ENCODE assay signal across 8 cellular contexts in genomic region chr17:6752068-6752909, GRCh38. TPM values are rescaled to one million over a fixed set of nuclear protein-coding genes. Genes with fewer than 3 reads are reported as not detected.
DNase-seq lines count a peak whose midpoint lies in the region; ATAC-seq and TF ChIP-seq lines count a peak whose summit lies in the region.

No MANE protein-coding gene starts in this region.

- peak overlapping the region; percentile 31 for H3K27ac Mint-ChIP-seq in activated CD4-positive, alpha-beta T cell treated with anti-CD3 and anti-CD28 coated beads, Interleukin-2, amount 10 ng/mL, durations not matched to agents 24 days and 14 days
- peak overlapping the region; percentile 64 for H3K27ac Mint-ChIP-seq in activated T-helper 1 cell treated with anti-CD3 and anti-CD28 coated beads, Interleukin-12 subunit alpha, Interleukin-12 subunit beta, Interleukin-2, Interleukin-4 antibody, amounts not matched to agents 30 ng/mL and 10 ng/mL and 1 ng/mL, durations not matched to agents 14 hours and 24 hours and 36 hours

- ATAC-seq in heart left ventricle (peak; percentile 15 to 79 (median 64)), HG03175 (IDR thresholded peaks at IDR 0.05; ENCODE audit: unreplicated experiment) (no peak)

- H3K27me3 Mint-ChIP-seq in activated CD4-positive, alpha-beta T cell treated with anti-CD3 and anti-CD28 coated beads, Interleukin-2, amount 10 ng/mL, durations not matched to agents 24 days and 14 days = peaks cover 21% of the 10 kb centered on the region
- peaks cover 9% of the 10 kb centered on the region for H3K27me3 Mint-ChIP-seq in activated T-helper 1 cell treated with anti-CD3 and anti-CD28 coated beads, Interleukin-12 subunit alpha, Interleukin-12 subunit beta, Interleukin-2, Interleukin-4 antibody, amounts not matched to agents 30 ng/mL and 10 ng/mL and 1 ng/mL, durations not matched to agents 14 hours and 24 hours and 36 hours (ENCODE audit: insufficient read depth)

- no peaks in the 10 kb centered on the region for H3K9me3 ChIP-seq in heart left ventricle

- H3K4me1 Mint-ChIP-seq in activated CD4-positive, alpha-beta T cell treated with anti-CD3 and anti-CD28 coated beads, Interleukin-2, amount 10 ng/mL, durations not matched to agents 24 days and 14 days = peaks cover 32% of the 10 kb centered on the region
- H3K4me1 Mint-ChIP-seq in activated T-helper 1 cell treated with anti-CD3 and anti-CD28 coated beads, Interleukin-12 subunit alpha, Interleukin-12 subunit beta, Interleukin-2, Interleukin-4 antibody, amounts not matched to agents 30 ng/mL and 10 ng/mL and 1 ng/mL, durations not matched to agents 14 hours and 24 hours and 36 hours (ENCODE audit: low read depth) = peaks cover 45% of the 10 kb centered on the region

- H3K4me3 ChIP-seq in heart left ventricle = peak overlapping the region in 1 of 12 donors; percentile 0

- H3K36me3 ChIP-seq in heart left ventricle = no peaks in the 10 kb centered on the region

- no peak overlapping the region for H3K4me3 Mint-ChIP-seq in activated CD4-positive, alpha-beta T cell treated with anti-CD3 and anti-CD28 coated beads, Interleukin-2, amount 10 ng/mL, durations not matched to agents 24 days and 14 days
- H3K4me3 Mint-ChIP-seq in activated T-helper 1 cell treated with anti-CD3 and anti-CD28 coated beads, Interleukin-12 subunit alpha, Interleukin-12 subunit beta, Interleukin-2, Interleukin-4 antibody, amounts not matched to agents 30 ng/mL and 10 ng/mL and 1 ng/mL, durations not matched to agents 14 hours and 24 hours and 36 hours = no peak overlapping the region

- 36 to 44% (median 41%) methylated on average over 7 of the region's 7 CpGs for WGBS in heart left ventricle, 4 donors

- no peak for DNase-seq in activated CD4-positive, alpha-beta T cell treated with anti-CD3 and anti-CD28 coated beads, Interleukin-2, amount 10 ng/mL, durations not matched to agents 24 days and 14 days
- DNase-seq in activated CD4-positive, alpha-beta T cell treated with anti-CD3 and anti-CD28 coated beads for 4 hours = no peak
- DNase-seq in activated T-helper 1 cell treated with anti-CD3 and anti-CD28 coated beads, Interleukin-12 subunit alpha, Interleukin-12 subunit beta, Interleukin-2, Interleukin-4 antibody, amounts not matched to agents 30 ng/mL and 10 ng/mL and 1 ng/mL, durations not matched to agents 14 hours and 24 hours and 36 hours (ENCODE audit: low spot score) = no peak
- DNase-seq in heart left ventricle (peak in 4 of 5 donors; percentile 43 to 60 (median 46)), putamen (ENCODE audit: low spot score) (peak; percentile 19), NCI-H1105 treated with DMSO at 0.1 percent for 48 hours (lab: John Stamatoyannopoulos, UW) (no peak)
- no peak for DNase-seq in stimulated activated CD4-positive, alpha-beta T cell treated with anti-CD3 and anti-CD28 coated beads, Interleukin-4, amount 100 ng/mL, for 4 hours

- no peaks in the 10 kb centered on the region for H3K27me3 ChIP-seq in heart left ventricle

- peaks cover 0 to 60% (median 31%) of the 10 kb centered on the region in 12 donors for H3K4me1 ChIP-seq in heart left ventricle

- TF ChIP-seq CTCF in heart left ventricle (IDR thresholded peaks at IDR 0.05) = no peak

- intact Hi-C loops in activated CD4-positive, alpha-beta T cell treated with anti-CD3 and anti-CD28 coated beads, Interleukin-2, amount 10 ng/mL, durations not matched to agents 24 days and 14 days (cut with micrococcal nuclease) = loop anchor here (10.0 kb wide), 2 partner anchors 87 to 263 kb away; partner anchors contain the start of gene RNASEK
- intact Hi-C loops in activated T-helper 1 cell treated with anti-CD3 and anti-CD28 coated beads, Interleukin-12 subunit alpha, Interleukin-12 subunit beta, Interleukin-2, Interleukin-4 antibody, amounts not matched to agents 30 ng/mL and 10 ng/mL and 1 ng/mL, durations not matched to agents 14 hours and 24 hours and 36 hours (cut with micrococcal nuclease) = loop anchor here (10.0 kb wide), 1 partner anchor 1167 kb away; the partner anchor contains the start of gene NLRP1
- intact Hi-C loops in heart left ventricle (cut with DNase I) = loop anchor here in 5 of 10 donors (10.0 kb wide), 5 partner anchors 83 to 273 kb away; partner anchors contain the start of genes RNASEK (in 2 of the 5), BCL6B (in 1 of the 5) and TEKT1 (in 1 of the 5)

- no peak for TF ChIP-seq POLR2A in heart left ventricle (IDR thresholded peaks at IDR 0.05)

- peaks cover 5% of the 10 kb centered on the region for H3K36me3 Mint-ChIP-seq in activated CD4-positive, alpha-beta T cell treated with anti-CD3 and anti-CD28 coated beads, Interleukin-2, amount 10 ng/mL, durations not matched to agents 24 days and 14 days (ENCODE audit: low read depth)
- peaks cover 10% of the 10 kb centered on the region for H3K36me3 Mint-ChIP-seq in activated T-helper 1 cell treated with anti-CD3 and anti-CD28 coated beads, Interleukin-12 subunit alpha, Interleukin-12 subunit beta, Interleukin-2, Interleukin-4 antibody, amounts not matched to agents 30 ng/mL and 10 ng/mL and 1 ng/mL, durations not matched to agents 14 hours and 24 hours and 36 hours (ENCODE audit: low read depth)

- H3K27ac ChIP-seq in heart left ventricle = peak overlapping the region; percentile 76 to 97 (median 86)

- H3K9me3 Mint-ChIP-seq in activated CD4-positive, alpha-beta T cell treated with anti-CD3 and anti-CD28 coated beads, Interleukin-2, amount 10 ng/mL, durations not matched to agents 24 days and 14 days = no peaks in the 10 kb centered on the region
- no peaks in the 10 kb centered on the region for H3K9me3 Mint-ChIP-seq in activated T-helper 1 cell treated with anti-CD3 and anti-CD28 coated beads, Interleukin-12 subunit alpha, Interleukin-12 subunit beta, Interleukin-2, Interleukin-4 antibody, amounts not matched to agents 30 ng/mL and 10 ng/mL and 1 ng/mL, durations not matched to agents 14 hours and 24 hours and 36 hours

RNA-seq across cellular contexts. Expression of gene XAF1, which starts 3.6 kb away (rescaled TPM):
- total RNA-seq in activated CD4-positive, alpha-beta T cell treated with anti-CD3 and anti-CD28 coated beads, Interleukin-2, amount 10 ng/mL, durations not matched to agents 24 days and 14 days = 34.1 and 37.6 TPM in 2 replicates
- 41.7 and 45.7 TPM in 2 replicates for total RNA-seq in activated T-helper 1 cell treated with anti-CD3 and anti-CD28 coated beads, Interleukin-12 subunit alpha, Interleukin-12 subunit beta, Interleukin-2, Interleukin-4 antibody, amounts not matched to agents 30 ng/mL and 10 ng/mL and 1 ng/mL, durations not matched to agents 14 hours and 24 hours and 36 hours
- 10 to 100 TPM in 8 of 9 donors, 1 to 10 TPM in 1; 9.5 to 77.8 (median 24.9) TPM for total RNA-seq in heart left ventricle
- 10 to 100 TPM; 12.1 to 38.3 TPM for polyA plus RNA-seq in heart left ventricle

RNA-seq across cellular contexts. Expression of gene FBXO39, which starts 23.7 kb away (rescaled TPM):
- total RNA-seq in activated CD4-positive, alpha-beta T cell treated with anti-CD3 and anti-CD28 coated beads, Interleukin-2, amount 10 ng/mL, durations not matched to agents 24 days and 14 days = 0.26 and 0.36 TPM in 2 replicates
- total RNA-seq in activated T-helper 1 cell treated with anti-CD3 and anti-CD28 coated beads, Interleukin-12 subunit alpha, Interleukin-12 subunit beta, Interleukin-2, Interleukin-4 antibody, amounts not matched to agents 30 ng/mL and 10 ng/mL and 1 ng/mL, durations not matched to agents 14 hours and 24 hours and 36 hours = 0.29 TPM in 1 of 2 replicates, not detected in the other
- total RNA-seq in heart left ventricle = under 1 TPM in 2 of 9 donors, not detected in 7; 0.19 to 0.20 TPM
- polyA plus RNA-seq in heart left ventricle = under 1 TPM; 0.14 to 0.19 TPM

RNA-seq across cellular contexts. Expression of gene SLC13A5, which starts 39.1 kb away (rescaled TPM):
- total RNA-seq in activated CD4-positive, alpha-beta T cell treated with anti-CD3 and anti-CD28 coated beads, Interleukin-2, amount 10 ng/mL, durations not matched to agents 24 days and 14 days = not detected in 2 replicates
- not detected in 2 replicates for total RNA-seq in activated T-helper 1 cell treated with anti-CD3 and anti-CD28 coated beads, Interleukin-12 subunit alpha, Interleukin-12 subunit beta, Interleukin-2, Interleukin-4 antibody, amounts not matched to agents 30 ng/mL and 10 ng/mL and 1 ng/mL, durations not matched to agents 14 hours and 24 hours and 36 hours
- total RNA-seq in heart left ventricle = under 1 TPM in 1 of 9 donors, not detected in 8; 0.72 TPM
- under 1 TPM in 1 of 2 donors, not detected in 1; 0.06 TPM for polyA plus RNA-seq in heart left ventricle

Comparison
In these comparisons a context has a peak if more than half of its experiments do, and no peak if none do; other contexts are left out.
1. DNase-seq: peak in heart left ventricle (4 of 5) and putamen (single experiment); none in activated CD4-positive, alpha-beta T cell treated with anti-CD3 and anti-CD28 coated beads, Interleukin-2, amount 10 ng/mL, durations not matched to agents 24 days and 14 days (single experiment), activated CD4-positive, alpha-beta T cell treated with anti-CD3 and anti-CD28 coated beads for 4 hours (0 of 2), activated T-helper 1 cell treated with anti-CD3 and anti-CD28 coated beads, Interleukin-12 subunit alpha, Interleukin-12 subunit beta, Interleukin-2, Interleukin-4 antibody, amounts not matched to agents 30 ng/mL and 10 ng/mL and 1 ng/mL, durations not matched to agents 14 hours and 24 hours and 36 hours (single experiment), NCI-H1105 treated with DMSO at 0.1 percent for 48 hours (single experiment) and stimulated activated CD4-positive, alpha-beta T cell treated with anti-CD3 and anti-CD28 coated beads, Interleukin-4, amount 100 ng/mL, for 4 hours (0 of 2).